In the genomic region with DNA sequence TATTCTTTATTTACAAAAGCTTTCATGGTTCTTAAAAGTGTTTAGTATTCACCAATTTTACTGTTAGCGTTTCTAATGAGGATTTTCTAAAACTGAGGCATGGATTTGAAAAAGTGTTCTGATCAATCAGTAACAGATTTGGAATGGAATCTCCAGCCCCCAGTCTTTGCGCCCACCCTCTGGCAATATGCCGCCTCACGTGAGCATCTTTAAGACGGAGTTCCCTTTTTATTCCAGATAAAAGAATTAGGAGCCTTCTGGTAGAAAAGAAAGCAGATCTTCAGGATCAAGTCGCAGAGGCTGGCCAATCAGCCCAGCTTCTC, we compare ENCODE assay signal across 8 cellular contexts. TPM values are rescaled to one million over a fixed set of nuclear protein-coding genes. Genes with fewer than 3 reads are reported as not detected.
DNase-seq lines count a peak whose midpoint lies in the region; ATAC-seq lines count a peak whose summit lies in the region.

No MANE protein-coding gene starts in this region.

- H3K4me3 Mint-ChIP-seq in T-helper 2 cell treated with Interferon-gamma antibody and Interleukin-4, amounts not matched to agents 5 μg/mL and 100 μg/mL, for 36 hours: peak overlapping the region; percentile 86
- H3K4me3 Mint-ChIP-seq in activated T-helper 17 cell treated with anti-CD3 and anti-CD28 coated beads, Interleukin-2, amount 50 U/mL, for 72 hours: peak overlapping the region; percentile 86
- peak overlapping the region; percentile 80 to 88 (median 86) for H3K4me3 Mint-ChIP-seq in immature natural killer cell
- peak overlapping the region; percentile 97 to 99 for H3K4me3 Mint-ChIP-seq in stimulated activated naive CD8-positive, alpha-beta T cell treated with anti-CD3 and anti-CD28 coated beads, Interleukin-15, amount 100 ng/mL, for 72 hours

- H3K27me3 Mint-ChIP-seq in T-helper 2 cell treated with Interferon-gamma antibody and Interleukin-4, amounts not matched to agents 5 μg/mL and 100 μg/mL, for 36 hours (ENCODE audit: low read depth): peaks cover 47% of the 10 kb centered on the region
- no peaks in the 10 kb centered on the region for H3K27me3 Mint-ChIP-seq in activated T-helper 17 cell treated with anti-CD3 and anti-CD28 coated beads, Interleukin-2, amount 50 U/mL, for 72 hours
- peaks cover 10 to 17% (median 13%) of the 10 kb centered on the region in 3 donors for H3K27me3 Mint-ChIP-seq in immature natural killer cell (ENCODE audit: low read depth in 3 of 3)
- peaks cover 28% of the 10 kb centered on the region for H3K27me3 Mint-ChIP-seq in stimulated activated naive CD8-positive, alpha-beta T cell treated with anti-CD3 and anti-CD28 coated beads, Interleukin-15, amount 100 ng/mL, for 72 hours

- no peaks in the 10 kb centered on the region for H3K36me3 Mint-ChIP-seq in T-helper 2 cell treated with Interferon-gamma antibody and Interleukin-4, amounts not matched to agents 5 μg/mL and 100 μg/mL, for 36 hours (ENCODE audit: low read depth)
- H3K36me3 Mint-ChIP-seq in activated T-helper 17 cell treated with anti-CD3 and anti-CD28 coated beads, Interleukin-2, amount 50 U/mL, for 72 hours (ENCODE audit: low read depth): no peaks in the 10 kb centered on the region
- H3K36me3 Mint-ChIP-seq in immature natural killer cell: no peaks in the 10 kb centered on the region

- peaks cover 17% of the 10 kb centered on the region for H3K4me1 Mint-ChIP-seq in T-helper 2 cell treated with Interferon-gamma antibody and Interleukin-4, amounts not matched to agents 5 μg/mL and 100 μg/mL, for 36 hours (ENCODE audit: low read depth)
- H3K4me1 Mint-ChIP-seq in activated T-helper 17 cell treated with anti-CD3 and anti-CD28 coated beads, Interleukin-2, amount 50 U/mL, for 72 hours: peaks cover 5% of the 10 kb centered on the region
- H3K4me1 Mint-ChIP-seq in immature natural killer cell: peaks cover 9 to 12% of the 10 kb centered on the region in 2 donors
- peaks cover 20% of the 10 kb centered on the region for H3K4me1 Mint-ChIP-seq in stimulated activated naive CD8-positive, alpha-beta T cell treated with anti-CD3 and anti-CD28 coated beads, Interleukin-15, amount 100 ng/mL, for 72 hours

- H3K9me3 Mint-ChIP-seq in T-helper 2 cell treated with Interferon-gamma antibody and Interleukin-4, amounts not matched to agents 5 μg/mL and 100 μg/mL, for 36 hours: no peaks in the 10 kb centered on the region
- no peaks in the 10 kb centered on the region for H3K9me3 Mint-ChIP-seq in activated T-helper 17 cell treated with anti-CD3 and anti-CD28 coated beads, Interleukin-2, amount 50 U/mL, for 72 hours
- no peaks in the 10 kb centered on the region for H3K9me3 Mint-ChIP-seq in immature natural killer cell
- no peaks in the 10 kb centered on the region for H3K9me3 Mint-ChIP-seq in stimulated activated naive CD8-positive, alpha-beta T cell treated with anti-CD3 and anti-CD28 coated beads, Interleukin-15, amount 100 ng/mL, for 72 hours

- no peak for ATAC-seq in activated T-helper 17 cell treated with anti-CD3 and anti-CD28 coated beads, Interleukin-2, amount 50 U/mL, for 72 hours (replicated peaks)
- ATAC-seq in stimulated activated naive CD8-positive, alpha-beta T cell treated with anti-CD3 and anti-CD28 coated beads, Interleukin-15, amount 100 ng/mL, for 72 hours: no peak
- no peak for ATAC-seq in GM21529 (IDR thresholded peaks at IDR 0.05; ENCODE audit: unreplicated experiment)

- H3K27ac Mint-ChIP-seq in T-helper 2 cell treated with Interferon-gamma antibody and Interleukin-4, amounts not matched to agents 5 μg/mL and 100 μg/mL, for 36 hours: no peak overlapping the region
- no peak overlapping the region for H3K27ac Mint-ChIP-seq in activated T-helper 17 cell treated with anti-CD3 and anti-CD28 coated beads, Interleukin-2, amount 50 U/mL, for 72 hours
- peak overlapping the region in 2 of 6 donors; percentile 69 to 87 for H3K27ac Mint-ChIP-seq in immature natural killer cell
- no peak overlapping the region for H3K27ac Mint-ChIP-seq in stimulated activated naive CD8-positive, alpha-beta T cell treated with anti-CD3 and anti-CD28 coated beads, Interleukin-15, amount 100 ng/mL, for 72 hours

- no peak for DNase-seq in T-helper 2 cell treated with Interferon-gamma antibody and Interleukin-4, amounts not matched to agents 5 μg/mL and 100 μg/mL, for 36 hours (ENCODE audit: low spot score)
- DNase-seq in T-helper 2 cell (no peak), immature natural killer cell (no peak), LoVo (ENCODE audit: low spot score) (no peak)
- no peak for DNase-seq in stimulated activated naive CD8-positive, alpha-beta T cell treated with anti-CD3 and anti-CD28 coated beads, Interleukin-15, amount 100 ng/mL, for 72 hours
- no peak for DNase-seq in central memory CD4-positive, alpha-beta T cell

RNA-seq across cellular contexts. Expression of a gene that starts 1.1 kb away (rescaled TPM):
- 1 to 10 TPM; 1.6 to 1.8 TPM for total RNA-seq in activated T-helper 17 cell treated with anti-CD3 and anti-CD28 coated beads, Interleukin-2, amount 50 U/mL, for 72 hours
- polyA plus RNA-seq in immature natural killer cell: under 1 TPM in 1 of 3 donors, not detected in 2; 0.27 TPM

RNA-seq across cellular contexts. Expression of a gene that starts 1.8 kb away (rescaled TPM):
- under 1 TPM in 1 of 2 donors, not detected in 1; 0.69 TPM for total RNA-seq in activated T-helper 17 cell treated with anti-CD3 and anti-CD28 coated beads, Interleukin-2, amount 50 U/mL, for 72 hours
- polyA plus RNA-seq in immature natural killer cell: not detected
